ENCODE assay signal across 1 cellular context in the genomic region with DNA sequence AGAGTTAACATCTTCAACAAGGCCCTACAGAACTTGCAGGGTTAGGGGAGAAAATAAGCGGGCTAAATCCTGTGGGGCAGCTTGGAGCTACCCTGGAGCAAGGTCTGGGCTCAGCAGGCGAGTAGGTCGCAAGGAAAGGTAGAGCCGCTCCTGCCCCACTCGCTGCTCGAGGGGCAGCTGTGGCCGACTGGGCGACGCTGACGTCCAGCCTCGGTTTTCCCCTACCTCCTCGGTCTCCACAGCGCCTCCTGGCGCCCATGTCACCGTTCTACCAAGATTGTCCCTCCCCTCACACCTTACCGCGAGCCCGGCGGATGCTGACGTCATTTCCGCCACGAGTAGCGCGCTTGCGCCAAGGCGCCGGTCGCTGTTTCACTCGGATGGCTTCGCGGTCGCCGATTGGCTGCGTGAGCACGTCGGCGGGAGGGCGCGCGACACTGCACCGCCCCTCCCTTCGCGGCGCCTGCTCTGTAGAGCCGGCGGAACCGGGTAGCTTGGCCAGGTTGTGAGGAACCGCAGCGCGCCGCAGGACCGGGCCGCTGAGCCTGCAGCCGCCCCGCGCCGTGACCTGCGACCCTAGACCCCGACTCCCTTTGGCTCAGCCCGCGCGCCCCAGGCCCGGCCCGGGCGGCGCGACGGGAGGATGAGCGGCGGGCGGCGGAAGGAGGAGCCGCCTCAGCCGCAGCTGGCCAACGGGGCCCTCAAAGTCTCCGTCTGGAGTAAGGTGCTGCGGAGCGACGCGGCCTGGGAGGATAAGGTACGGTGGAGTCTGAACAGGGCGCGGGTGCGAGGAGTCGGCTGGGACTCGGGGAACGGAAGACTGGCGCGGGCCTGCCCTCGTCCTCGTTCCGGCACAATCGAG.
TF ChIP-seq lines count a peak whose summit lies in the region.

A gene with protein sequence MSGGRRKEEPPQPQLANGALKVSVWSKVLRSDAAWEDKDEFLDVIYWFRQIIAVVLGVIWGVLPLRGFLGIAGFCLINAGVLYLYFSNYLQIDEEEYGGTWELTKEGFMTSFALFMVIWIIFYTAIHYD (plus strand): TSS at position 471 of the 862 bp plus-strand sequence. CDS start 173 bp downstream, at position 644.

TF ChIP-seq in H1, 55 proteins besides CTCF, POLR2A, EP300 and RAD21 (continues in another document):
- TF ChIP-seq POLR2AphosphoS5 (IDR thresholded peaks at IDR 0.05; ENCODE audit: low read depth, low read length) (peak; percentile 91), CBX8 (IDR thresholded peaks at IDR 0.05; ENCODE audit: borderline replicate concordance, low read depth, low read length) (no peak), BRCA1 (IDR thresholded peaks at IDR 0.05; ENCODE audit: low read depth, low read length) (0 out of 2 replicates have a peak, but pooled peaks have one; percentile 14), SIRT6 (IDR thresholded peaks at IDR 0.05; ENCODE audit: low read length) (no peak), SIN3A (conservative IDR thresholded peaks at IDR 0.05 in 1 of 2, IDR thresholded peaks at IDR 0.05 in 1 of 2; ENCODE audit: low read depth in 1 of 2, low read length in 2 of 2) (peak; percentile 61 to 88; a peak in 3 of 4 replicates), MAFK (IDR thresholded peaks at IDR 0.05; ENCODE audit: low read depth, low read length) (no peak), EZH2 (IDR thresholded peaks at IDR 0.05; ENCODE audit: low read depth, low read length, severe bottlenecking) (no peak), KDM5A (IDR thresholded peaks at IDR 0.05; ENCODE audit: low read length) (0 out of 2 replicates have a peak, but pooled peaks have one; percentile 34), RFX5 (IDR thresholded peaks at IDR 0.05; ENCODE audit: borderline replicate concordance, low read depth, low read length) (no peak), PHF8 (conservative IDR thresholded peaks at IDR 0.05; ENCODE audit: low read depth, low read length) (peak; percentile 85), RNF2 (IDR thresholded peaks at IDR 0.05; ENCODE audit: borderline replicate concordance, low read depth, low read length, missing control alignments, poor library complexity, severe bottlenecking) (no peak), CTBP2 (IDR thresholded peaks at IDR 0.05; ENCODE audit: borderline replicate concordance, insufficient read depth, insufficient read length, low read length) (no peak), ZNF274 (IDR thresholded peaks at IDR 0.05; ENCODE audit: borderline replicate concordance, extremely low read depth, low read length) (no peak), YY1 (IDR thresholded peaks at IDR 0.05; ENCODE audit: low read depth, low read length) (no peak), CBX5 (IDR thresholded peaks at IDR 0.05; ENCODE audit: low read depth, low read length) (no peak), TAF7 (optimal IDR thresholded peaks at IDR 0.05; ENCODE audit: borderline replicate concordance, low read depth, low read length) (peak; percentile 18), ASH2L (IDR thresholded peaks at IDR 0.05; ENCODE audit: low read length) (peak; percentile 86), SIX5 (IDR thresholded peaks at IDR 0.05; ENCODE audit: low read depth, low read length) (no peak), NANOG (IDR thresholded peaks at IDR 0.05; ENCODE audit: insufficient read depth, low read depth, low read length, poor library complexity, severe bottlenecking) (no peak), SRF (IDR thresholded peaks at IDR 0.05; ENCODE audit: low read depth, low read length) (peak; percentile 19; the same call in 1 of the 2 replicates), TCF12 (IDR thresholded peaks at IDR 0.05; ENCODE audit: low read depth, low read length) (peak; percentile 71; the same call in 1 of the 2 replicates), CHD2 (IDR thresholded peaks at IDR 0.05; ENCODE audit: low read length) (peak; percentile 59), KDM1A (IDR thresholded peaks at IDR 0.05; ENCODE audit: borderline replicate concordance, low read length) (no peak), BCL11A (IDR thresholded peaks at IDR 0.05; ENCODE audit: low read depth in 2 of 2, low read length in 2 of 2) (no peak), SAP30 (IDR thresholded peaks at IDR 0.05; ENCODE audit: insufficient read depth, insufficient replicate concordance, low read length) (no peak), GABPA (IDR thresholded peaks at IDR 0.05; ENCODE audit: borderline replicate concordance, insufficient read depth, low read length) (peak; percentile 87; the same call in 1 of the 2 replicates), NRF1 (IDR thresholded peaks at IDR 0.05; ENCODE audit: low read depth, low read length) (peak; percentile 36; the same call in 1 of the 2 replicates), GTF2F1 (IDR thresholded peaks at IDR 0.05; ENCODE audit: borderline replicate concordance, low read depth, low read length) (peak; percentile 62; the same call in 1 of the 2 replicates), HDAC2 (IDR thresholded peaks at IDR 0.05; ENCODE audit: borderline replicate concordance in 1 of 2, low read depth in 2 of 2, low read length in 2 of 2) (no peak), POU5F1 (IDR thresholded peaks at IDR 0.05; ENCODE audit: low read depth, low read length) (no peak), RXRA (IDR thresholded peaks at IDR 0.05; ENCODE audit: insufficient read depth, low read depth, low read length) (no peak), CHD1 (IDR thresholded peaks at IDR 0.05; ENCODE audit: low read depth, low read length) (no peak), SP2 (IDR thresholded peaks at IDR 0.05; ENCODE audit: low read length) (no peak), JUND (IDR thresholded peaks at IDR 0.05; ENCODE audit: low read length) (peak; percentile 93), SUZ12 (IDR thresholded peaks at IDR 0.05; ENCODE audit: low read length) (no peak), TAF1 (IDR thresholded peaks at IDR 0.05; ENCODE audit: low read depth, low read length) (peak; percentile 87), CREB1 (IDR thresholded peaks at IDR 0.05) (peak; percentile 96), SP4 (IDR thresholded peaks at IDR 0.05; ENCODE audit: low read length) (no peak), TBP (IDR thresholded peaks at IDR 0.05; ENCODE audit: low read depth, low read length) (peak; percentile 88), FOSL1 (IDR thresholded peaks at IDR 0.05; ENCODE audit: insufficient read depth, low read depth, low read length) (peak; percentile 77; the same call in 1 of the 2 replicates), JUN (IDR thresholded peaks at IDR 0.05; ENCODE audit: low read depth, low read length) (peak; percentile 70; the same call in 1 of the 2 replicates), KDM4A (IDR thresholded peaks at IDR 0.05; ENCODE audit: low read depth, low read length, severe bottlenecking) (peak; percentile 71), TEAD4 (IDR thresholded peaks at IDR 0.05; ENCODE audit: low read depth, low read length) (no peak; the same call in 1 of the 2 replicates), EGR1 (IDR thresholded peaks at IDR 0.05; ENCODE audit: borderline replicate concordance, low read depth, low read length) (no peak)
- TF ChIP-seq, protein P1, sequence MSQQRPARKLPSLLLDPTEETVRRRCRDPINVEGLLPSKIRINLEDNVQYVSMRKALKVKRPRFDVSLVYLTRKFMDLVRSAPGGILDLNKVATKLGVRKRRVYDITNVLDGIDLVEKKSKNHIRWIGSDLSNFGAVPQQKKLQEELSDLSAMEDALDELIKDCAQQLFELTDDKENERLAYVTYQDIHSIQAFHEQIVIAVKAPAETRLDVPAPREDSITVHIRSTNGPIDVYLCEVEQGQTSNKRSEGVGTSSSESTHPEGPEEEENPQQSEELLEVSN (IDR thresholded peaks at IDR 0.05), result no peak; the same call in none of the 2 replicates
- TF ChIP-seq, protein P2, sequence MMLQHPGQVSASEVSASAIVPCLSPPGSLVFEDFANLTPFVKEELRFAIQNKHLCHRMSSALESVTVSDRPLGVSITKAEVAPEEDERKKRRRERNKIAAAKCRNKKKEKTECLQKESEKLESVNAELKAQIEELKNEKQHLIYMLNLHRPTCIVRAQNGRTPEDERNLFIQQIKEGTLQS (IDR thresholded peaks at IDR 0.05; ENCODE audit: insufficient read depth, low read depth, low read length), result peak; percentile 42; the same call in 1 of the 2 replicates
- TF ChIP-seq, protein P3, sequence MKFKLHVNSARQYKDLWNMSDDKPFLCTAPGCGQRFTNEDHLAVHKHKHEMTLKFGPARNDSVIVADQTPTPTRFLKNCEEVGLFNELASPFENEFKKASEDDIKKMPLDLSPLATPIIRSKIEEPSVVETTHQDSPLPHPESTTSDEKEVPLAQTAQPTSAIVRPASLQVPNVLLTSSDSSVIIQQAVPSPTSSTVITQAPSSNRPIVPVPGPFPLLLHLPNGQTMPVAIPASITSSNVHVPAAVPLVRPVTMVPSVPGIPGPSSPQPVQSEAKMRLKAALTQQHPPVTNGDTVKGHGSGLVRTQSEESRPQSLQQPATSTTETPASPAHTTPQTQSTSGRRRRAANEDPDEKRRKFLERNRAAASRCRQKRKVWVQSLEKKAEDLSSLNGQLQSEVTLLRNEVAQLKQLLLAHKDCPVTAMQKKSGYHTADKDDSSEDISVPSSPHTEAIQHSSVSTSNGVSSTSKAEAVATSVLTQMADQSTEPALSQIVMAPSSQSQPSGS (IDR thresholded peaks at IDR 0.05; ENCODE audit: low read length), result peak; percentile 89
- TF ChIP-seq, protein P4, sequence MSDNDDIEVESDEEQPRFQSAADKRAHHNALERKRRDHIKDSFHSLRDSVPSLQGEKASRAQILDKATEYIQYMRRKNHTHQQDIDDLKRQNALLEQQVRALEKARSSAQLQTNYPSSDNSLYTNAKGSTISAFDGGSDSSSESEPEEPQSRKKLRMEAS (IDR thresholded peaks at IDR 0.05), result peak; percentile 88
- TF ChIP-seq, protein P5, sequence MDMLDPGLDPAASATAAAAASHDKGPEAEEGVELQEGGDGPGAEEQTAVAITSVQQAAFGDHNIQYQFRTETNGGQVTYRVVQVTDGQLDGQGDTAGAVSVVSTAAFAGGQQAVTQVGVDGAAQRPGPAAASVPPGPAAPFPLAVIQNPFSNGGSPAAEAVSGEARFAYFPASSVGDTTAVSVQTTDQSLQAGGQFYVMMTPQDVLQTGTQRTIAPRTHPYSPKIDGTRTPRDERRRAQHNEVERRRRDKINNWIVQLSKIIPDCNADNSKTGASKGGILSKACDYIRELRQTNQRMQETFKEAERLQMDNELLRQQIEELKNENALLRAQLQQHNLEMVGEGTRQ (IDR thresholded peaks at IDR 0.05; ENCODE audit: low read length), result 0 out of 2 replicates have a peak, but pooled peaks have one; percentile 23
- TF ChIP-seq, protein P6, sequence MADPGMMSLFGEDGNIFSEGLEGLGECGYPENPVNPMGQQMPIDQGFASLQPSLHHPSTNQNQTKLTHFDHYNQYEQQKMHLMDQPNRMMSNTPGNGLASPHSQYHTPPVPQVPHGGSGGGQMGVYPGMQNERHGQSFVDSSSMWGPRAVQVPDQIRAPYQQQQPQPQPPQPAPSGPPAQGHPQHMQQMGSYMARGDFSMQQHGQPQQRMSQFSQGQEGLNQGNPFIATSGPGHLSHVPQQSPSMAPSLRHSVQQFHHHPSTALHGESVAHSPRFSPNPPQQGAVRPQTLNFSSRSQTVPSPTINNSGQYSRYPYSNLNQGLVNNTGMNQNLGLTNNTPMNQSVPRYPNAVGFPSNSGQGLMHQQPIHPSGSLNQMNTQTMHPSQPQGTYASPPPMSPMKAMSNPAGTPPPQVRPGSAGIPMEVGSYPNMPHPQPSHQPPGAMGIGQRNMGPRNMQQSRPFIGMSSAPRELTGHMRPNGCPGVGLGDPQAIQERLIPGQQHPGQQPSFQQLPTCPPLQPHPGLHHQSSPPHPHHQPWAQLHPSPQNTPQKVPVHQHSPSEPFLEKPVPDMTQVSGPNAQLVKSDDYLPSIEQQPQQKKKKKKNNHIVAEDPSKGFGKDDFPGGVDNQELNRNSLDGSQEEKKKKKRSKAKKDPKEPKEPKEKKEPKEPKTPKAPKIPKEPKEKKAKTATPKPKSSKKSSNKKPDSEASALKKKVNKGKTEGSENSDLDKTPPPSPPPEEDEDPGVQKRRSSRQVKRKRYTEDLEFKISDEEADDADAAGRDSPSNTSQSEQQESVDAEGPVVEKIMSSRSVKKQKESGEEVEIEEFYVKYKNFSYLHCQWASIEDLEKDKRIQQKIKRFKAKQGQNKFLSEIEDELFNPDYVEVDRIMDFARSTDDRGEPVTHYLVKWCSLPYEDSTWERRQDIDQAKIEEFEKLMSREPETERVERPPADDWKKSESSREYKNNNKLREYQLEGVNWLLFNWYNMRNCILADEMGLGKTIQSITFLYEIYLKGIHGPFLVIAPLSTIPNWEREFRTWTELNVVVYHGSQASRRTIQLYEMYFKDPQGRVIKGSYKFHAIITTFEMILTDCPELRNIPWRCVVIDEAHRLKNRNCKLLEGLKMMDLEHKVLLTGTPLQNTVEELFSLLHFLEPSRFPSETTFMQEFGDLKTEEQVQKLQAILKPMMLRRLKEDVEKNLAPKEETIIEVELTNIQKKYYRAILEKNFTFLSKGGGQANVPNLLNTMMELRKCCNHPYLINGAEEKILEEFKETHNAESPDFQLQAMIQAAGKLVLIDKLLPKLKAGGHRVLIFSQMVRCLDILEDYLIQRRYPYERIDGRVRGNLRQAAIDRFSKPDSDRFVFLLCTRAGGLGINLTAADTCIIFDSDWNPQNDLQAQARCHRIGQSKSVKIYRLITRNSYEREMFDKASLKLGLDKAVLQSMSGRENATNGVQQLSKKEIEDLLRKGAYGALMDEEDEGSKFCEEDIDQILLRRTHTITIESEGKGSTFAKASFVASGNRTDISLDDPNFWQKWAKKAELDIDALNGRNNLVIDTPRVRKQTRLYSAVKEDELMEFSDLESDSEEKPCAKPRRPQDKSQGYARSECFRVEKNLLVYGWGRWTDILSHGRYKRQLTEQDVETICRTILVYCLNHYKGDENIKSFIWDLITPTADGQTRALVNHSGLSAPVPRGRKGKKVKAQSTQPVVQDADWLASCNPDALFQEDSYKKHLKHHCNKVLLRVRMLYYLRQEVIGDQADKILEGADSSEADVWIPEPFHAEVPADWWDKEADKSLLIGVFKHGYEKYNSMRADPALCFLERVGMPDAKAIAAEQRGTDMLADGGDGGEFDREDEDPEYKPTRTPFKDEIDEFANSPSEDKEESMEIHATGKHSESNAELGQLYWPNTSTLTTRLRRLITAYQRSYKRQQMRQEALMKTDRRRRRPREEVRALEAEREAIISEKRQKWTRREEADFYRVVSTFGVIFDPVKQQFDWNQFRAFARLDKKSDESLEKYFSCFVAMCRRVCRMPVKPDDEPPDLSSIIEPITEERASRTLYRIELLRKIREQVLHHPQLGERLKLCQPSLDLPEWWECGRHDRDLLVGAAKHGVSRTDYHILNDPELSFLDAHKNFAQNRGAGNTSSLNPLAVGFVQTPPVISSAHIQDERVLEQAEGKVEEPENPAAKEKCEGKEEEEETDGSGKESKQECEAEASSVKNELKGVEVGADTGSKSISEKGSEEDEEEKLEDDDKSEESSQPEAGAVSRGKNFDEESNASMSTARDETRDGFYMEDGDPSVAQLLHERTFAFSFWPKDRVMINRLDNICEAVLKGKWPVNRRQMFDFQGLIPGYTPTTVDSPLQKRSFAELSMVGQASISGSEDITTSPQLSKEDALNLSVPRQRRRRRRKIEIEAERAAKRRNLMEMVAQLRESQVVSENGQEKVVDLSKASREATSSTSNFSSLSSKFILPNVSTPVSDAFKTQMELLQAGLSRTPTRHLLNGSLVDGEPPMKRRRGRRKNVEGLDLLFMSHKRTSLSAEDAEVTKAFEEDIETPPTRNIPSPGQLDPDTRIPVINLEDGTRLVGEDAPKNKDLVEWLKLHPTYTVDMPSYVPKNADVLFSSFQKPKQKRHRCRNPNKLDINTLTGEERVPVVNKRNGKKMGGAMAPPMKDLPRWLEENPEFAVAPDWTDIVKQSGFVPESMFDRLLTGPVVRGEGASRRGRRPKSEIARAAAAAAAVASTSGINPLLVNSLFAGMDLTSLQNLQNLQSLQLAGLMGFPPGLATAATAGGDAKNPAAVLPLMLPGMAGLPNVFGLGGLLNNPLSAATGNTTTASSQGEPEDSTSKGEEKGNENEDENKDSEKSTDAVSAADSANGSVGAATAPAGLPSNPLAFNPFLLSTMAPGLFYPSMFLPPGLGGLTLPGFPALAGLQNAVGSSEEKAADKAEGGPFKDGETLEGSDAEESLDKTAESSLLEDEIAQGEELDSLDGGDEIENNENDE (IDR thresholded peaks at IDR 0.05; ENCODE audit: insufficient replicate concordance, low read length), result no peak
